Comparison of ENCODE assay signal across 1 cellular context in genomic region chr3:58608648-58609047, GRCh38.
TF ChIP-seq lines count a peak whose summit lies in the region.

No MANE protein-coding gene starts in this region.

TF ChIP-seq in SK-N-SH treated with all-trans-retinoic acid at 6 μM for 48 hours, 23 proteins besides CTCF, POLR2A, EP300 and RAD21 (continued from another document):
- TF ChIP-seq POU6F1 (CRISPR knock-in tag; IDR thresholded peaks at IDR 0.05; ENCODE audit: borderline replicate concordance, low read depth), result no peak
- no peak for TF ChIP-seq BACH2 (CRISPR knock-in tag; IDR thresholded peaks at IDR 0.05; ENCODE audit: borderline replicate concordance)
- TF ChIP-seq ZNF70 (CRISPR knock-in tag; IDR thresholded peaks at IDR 0.05), result no peak
- no peak for TF ChIP-seq TOX (CRISPR knock-in tag; IDR thresholded peaks at IDR 0.05; ENCODE audit: borderline replicate concordance)
- TF ChIP-seq ZNF8 (CRISPR knock-in tag; IDR thresholded peaks at IDR 0.05), result no peak
